In genomic region chr4:968221-968620, GRCh38 we compare ENCODE assay signal across 1 cellular context.
TF ChIP-seq lines count a peak whose summit lies in the region.

No MANE protein-coding gene starts in this region.

TF ChIP-seq in WTC11, 78 proteins besides CTCF, POLR2A, EP300 and RAD21 (continued from another document):
- TF ChIP-seq, protein P1, sequence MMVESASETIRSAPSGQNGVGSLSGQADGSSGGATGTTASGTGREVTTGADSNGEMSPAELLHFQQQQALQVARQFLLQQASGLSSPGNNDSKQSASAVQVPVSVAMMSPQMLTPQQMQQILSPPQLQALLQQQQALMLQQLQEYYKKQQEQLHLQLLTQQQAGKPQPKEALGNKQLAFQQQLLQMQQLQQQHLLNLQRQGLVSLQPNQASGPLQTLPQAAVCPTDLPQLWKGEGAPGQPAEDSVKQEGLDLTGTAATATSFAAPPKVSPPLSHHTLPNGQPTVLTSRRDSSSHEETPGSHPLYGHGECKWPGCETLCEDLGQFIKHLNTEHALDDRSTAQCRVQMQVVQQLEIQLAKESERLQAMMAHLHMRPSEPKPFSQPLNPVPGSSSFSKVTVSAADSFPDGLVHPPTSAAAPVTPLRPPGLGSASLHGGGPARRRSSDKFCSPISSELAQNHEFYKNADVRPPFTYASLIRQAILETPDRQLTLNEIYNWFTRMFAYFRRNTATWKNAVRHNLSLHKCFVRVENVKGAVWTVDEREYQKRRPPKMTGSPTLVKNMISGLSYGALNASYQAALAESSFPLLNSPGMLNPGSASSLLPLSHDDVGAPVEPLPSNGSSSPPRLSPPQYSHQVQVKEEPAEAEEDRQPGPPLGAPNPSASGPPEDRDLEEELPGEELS (CRISPR knock-in tag; IDR thresholded peaks at IDR 0.05): no peak
- TF ChIP-seq, protein P2, sequence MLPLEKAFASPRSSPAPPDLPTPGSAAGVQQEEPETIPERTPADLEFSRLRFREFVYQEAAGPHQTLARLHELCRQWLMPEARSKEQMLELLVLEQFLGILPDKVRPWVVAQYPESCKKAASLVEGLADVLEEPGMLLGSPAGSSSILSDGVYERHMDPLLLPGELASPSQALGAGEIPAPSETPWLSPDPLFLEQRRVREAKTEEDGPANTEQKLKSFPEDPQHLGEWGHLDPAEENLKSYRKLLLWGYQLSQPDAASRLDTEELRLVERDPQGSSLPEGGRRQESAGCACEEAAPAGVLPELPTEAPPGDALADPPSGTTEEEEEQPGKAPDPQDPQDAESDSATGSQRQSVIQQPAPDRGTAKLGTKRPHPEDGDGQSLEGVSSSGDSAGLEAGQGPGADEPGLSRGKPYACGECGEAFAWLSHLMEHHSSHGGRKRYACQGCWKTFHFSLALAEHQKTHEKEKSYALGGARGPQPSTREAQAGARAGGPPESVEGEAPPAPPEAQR (CRISPR knock-in tag; IDR thresholded peaks at IDR 0.05): no peak
